ENCODE assay signal across 20 cellular contexts in the genomic region with DNA sequence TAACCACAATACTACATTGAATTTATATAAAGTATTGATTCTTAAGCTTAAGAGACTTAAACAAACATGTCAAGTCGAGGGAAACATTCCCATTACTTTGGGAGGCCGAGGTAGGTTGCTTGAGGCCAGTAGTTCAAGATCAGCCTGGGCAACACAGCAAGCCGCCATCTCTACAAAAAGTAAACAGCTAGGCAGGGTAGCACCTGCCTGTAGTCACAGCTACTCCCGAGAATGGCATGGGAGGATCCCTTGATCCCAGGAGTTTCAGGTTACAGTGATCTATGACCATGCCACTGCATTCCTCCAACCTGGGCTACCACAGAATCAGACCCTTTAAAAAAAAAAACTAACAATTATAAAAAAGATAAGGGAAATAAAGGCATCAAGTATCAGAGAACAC. TPM values are rescaled to one million over a fixed set of nuclear protein-coding genes. Genes with fewer than 3 reads are reported as not detected.
DNase-seq lines count a peak whose midpoint lies in the region; ATAC-seq and TF ChIP-seq lines count a peak whose summit lies in the region.
"Had no signal": no experiment of that assay in that cellular context is flagged by ENCODE, and none has a peak within 500 bp of the region (broad histone marks: within the 10 kb centered on the region; RNA-seq: fewer than 3 reads in every experiment).

No MANE protein-coding gene starts in this region.

- H3K4me2 ChIP-seq in GM23338 (no peak overlapping the region), smooth muscle cell (no peak overlapping the region)

- H3K9me3 ChIP-seq in CD8-positive, alpha-beta memory T cell (ENCODE audit: low read length) = no peaks in the 10 kb centered on the region
- peaks cover under 1% of the 10 kb centered on the region for H3K9me3 ChIP-seq in smooth muscle cell (replicated peaks; ENCODE audit: low read depth)
- H3K9me3 ChIP-seq: sigmoid colon, upper lobe of right lung had no signal

- H3K4me3 ChIP-seq in GM23338 (no peak overlapping the region), smooth muscle cell (no peak overlapping the region)
- H3K4me3 ChIP-seq in CD8-positive, alpha-beta memory T cell (ENCODE audit: low read length) = no peak overlapping the region
- H3K4me3 ChIP-seq: sigmoid colon, upper lobe of right lung had no signal

- no peaks in the 10 kb centered on the region for H3K36me3 ChIP-seq in GM23338 (ENCODE audit: insufficient read depth)
- peaks cover 3% of the 10 kb centered on the region for H3K36me3 ChIP-seq in CD8-positive, alpha-beta memory T cell (ENCODE audit: insufficient read depth, low read length)
- H3K36me3 ChIP-seq in smooth muscle cell (ENCODE audit: low read depth) = no peaks in the 10 kb centered on the region
- H3K36me3 ChIP-seq: upper lobe of right lung had no signal

- peaks cover 12% of the 10 kb centered on the region; the same call in 2 of the 3 replicates for H3K4me1 Mint-ChIP-seq in GM23338
- no peaks in the 10 kb centered on the region for H3K4me1 Mint-ChIP-seq in CD8-positive, alpha-beta memory T cell

- H3K4me1 ChIP-seq in GM23338 (ENCODE audit: insufficient read depth) (no peaks in the 10 kb centered on the region), smooth muscle cell (ENCODE audit: low read depth) (no peaks in the 10 kb centered on the region)
- H3K4me1 ChIP-seq in CD8-positive, alpha-beta memory T cell (ENCODE audit: insufficient read depth, low read length) = no peaks in the 10 kb centered on the region

- no peak overlapping the region for H3K9ac ChIP-seq in smooth muscle cell (ENCODE audit: low read depth)

- DNase-seq in GM23338 (ENCODE audit: low spot score) (peak; percentile 82), SHP77 (lab: John Stamatoyannopoulos, UW) (peak; percentile 41 to 44), left colon (no peak), smooth muscle cell (lab: John Stamatoyannopoulos, UW; ENCODE audit: unreplicated experiment) (no peak), SIG-M5 (lab: John Stamatoyannopoulos, UW) (no peak)
- DNase-seq in CD8-positive, alpha-beta memory T cell = no peak
- DNase-seq: activated CD4-positive, alpha-beta T cell treated with anti-CD3 and anti-CD28 coated beads for 1 hour; activated naive CD4-positive, alpha-beta T cell treated with Interleukin-2 at 50 U/mL for 16 hours; activated T-cell treated with anti-CD3 and anti-CD28 coated beads, Interleukin-2, amount 50 U/mL, for 48 hours; amygdala; GF-D8; left ventricle myocardium superior; NCI-H1092 treated with DMSO at 0.1 percent for 48 hours; NCI-H82; sigmoid colon; upper lobe of right lung had no signal

- intact Hi-C loops in left colon (cut with DNase I, micrococcal nuclease) = no loop called here

- H2AFZ ChIP-seq in GM23338 (no peak overlapping the region), smooth muscle cell (ENCODE audit: low read depth) (no peak overlapping the region)

- H3K27me3 Mint-ChIP-seq in GM23338 (ENCODE audit: insufficient read depth, low read depth, poor library complexity) = no peaks in the 10 kb centered on the region
- H3K27me3 Mint-ChIP-seq in CD8-positive, alpha-beta memory T cell = no peaks in the 10 kb centered on the region

- H4K20me1 ChIP-seq in GM23338 (replicated peaks; ENCODE audit: insufficient read depth) (peaks cover 8% of the 10 kb centered on the region; the same call in 1 of the 2 replicates), smooth muscle cell (ENCODE audit: low read depth) (peaks cover 73% of the 10 kb centered on the region)

- POLR2A ChIA-PET in CD8-positive, alpha-beta memory T cell (lab: Charles Lee) = no interaction called here

- H3K27ac ChIP-seq in 22Rv1 (peak overlapping the region; percentile 7), GM23338 (ENCODE audit: low read depth) (0 out of 2 replicates have a peak overlapping the region, but pooled peaks have one; percentile 73), smooth muscle cell (ENCODE audit: low read depth) (no peak overlapping the region)
- H3K27ac ChIP-seq in CD8-positive, alpha-beta memory T cell (ENCODE audit: low read depth, low read length) = no peak overlapping the region
- H3K27ac ChIP-seq: C4-2B, sigmoid colon, upper lobe of right lung had no signal

- ATAC-seq in GM23338 (peak; percentile 96), left colon (peak; percentile 63), HG02571 (IDR thresholded peaks at IDR 0.05; ENCODE audit: unreplicated experiment) (no peak)
- ATAC-seq: left ventricle myocardium superior, Right ventricle myocardium inferior, upper lobe of right lung had no signal

- H3K36me3 Mint-ChIP-seq in GM23338 (ENCODE audit: low read depth) = peaks cover 12% of the 10 kb centered on the region; the same call in 2 of the 3 replicates
- peaks cover 4 to 27% (median 9%) of the 10 kb centered on the region in 3 donors for H3K36me3 Mint-ChIP-seq in CD8-positive, alpha-beta memory T cell

- CTCF ChIA-PET in CD8-positive, alpha-beta memory T cell (lab: Charles Lee) = interaction anchor here (1.2 kb wide), 1 partner anchor 12 kb away, joined by 3 read pairs; no protein-coding TSS in a partner anchor

- no peaks in the 10 kb centered on the region for H3F3A ChIP-seq in GM23338 (replicated peaks; ENCODE audit: low read depth)
- no peaks in the 10 kb centered on the region for H3F3A ChIP-seq in smooth muscle cell (ENCODE audit: low read depth)

- no peaks in the 10 kb centered on the region for H3K9me2 ChIP-seq in GM23338 (ENCODE audit: insufficient read depth)

- 87% methylated on average over 4 of the region's 4 CpGs for WGBS in smooth muscle cell (ENCODE audit: low lambda C conversion rate)

- no peaks in the 10 kb centered on the region for H3K9me3 Mint-ChIP-seq in GM23338
- H3K9me3 Mint-ChIP-seq in CD8-positive, alpha-beta memory T cell = no peaks in the 10 kb centered on the region

- no peak overlapping the region for H3K27ac Mint-ChIP-seq in GM23338
- H3K27ac Mint-ChIP-seq in CD8-positive, alpha-beta memory T cell = no peak overlapping the region

- H3K79me2 ChIP-seq in GM23338 (replicated peaks; ENCODE audit: insufficient read depth) (peaks cover 44% of the 10 kb centered on the region), smooth muscle cell (ENCODE audit: low read depth) (peaks cover 40% of the 10 kb centered on the region)

- TF ChIP-seq CTCF in 22Rv1 (IDR thresholded peaks at IDR 0.05) = no peak
- no peak for TF ChIP-seq CTCF in GM23338 (conservative IDR thresholded peaks at IDR 0.05; ENCODE audit: low read depth in 2 of 2)
- no peak for TF ChIP-seq CTCF in smooth muscle cell (IDR thresholded peaks at IDR 0.05; ENCODE audit: borderline replicate concordance, insufficient read depth, poor library complexity, severe bottlenecking)

- H3K27me3 ChIP-seq in GM23338 (ENCODE audit: insufficient read depth) (no peaks in the 10 kb centered on the region), smooth muscle cell (ENCODE audit: low read depth) (no peaks in the 10 kb centered on the region)
- no peaks in the 10 kb centered on the region for H3K27me3 ChIP-seq in CD8-positive, alpha-beta memory T cell (ENCODE audit: insufficient read depth, low read length, poor library complexity, severe bottlenecking)
- H3K27me3 ChIP-seq: sigmoid colon, upper lobe of right lung had no signal

- no peak overlapping the region for H3K4me3 Mint-ChIP-seq in GM23338
- H3K4me3 Mint-ChIP-seq in CD8-positive, alpha-beta memory T cell = no peak overlapping the region

TF ChIP-seq in GM23338, 12 proteins besides CTCF, POLR2A, EP300 and RAD21 (continues in another document):
- TF ChIP-seq, protein P1, sequence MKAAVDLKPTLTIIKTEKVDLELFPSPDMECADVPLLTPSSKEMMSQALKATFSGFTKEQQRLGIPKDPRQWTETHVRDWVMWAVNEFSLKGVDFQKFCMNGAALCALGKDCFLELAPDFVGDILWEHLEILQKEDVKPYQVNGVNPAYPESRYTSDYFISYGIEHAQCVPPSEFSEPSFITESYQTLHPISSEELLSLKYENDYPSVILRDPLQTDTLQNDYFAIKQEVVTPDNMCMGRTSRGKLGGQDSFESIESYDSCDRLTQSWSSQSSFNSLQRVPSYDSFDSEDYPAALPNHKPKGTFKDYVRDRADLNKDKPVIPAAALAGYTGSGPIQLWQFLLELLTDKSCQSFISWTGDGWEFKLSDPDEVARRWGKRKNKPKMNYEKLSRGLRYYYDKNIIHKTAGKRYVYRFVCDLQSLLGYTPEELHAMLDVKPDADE (IDR thresholded peaks at IDR 0.05) = no peak
- TF ChIP-seq STAT1 (IDR thresholded peaks at IDR 0.05; ENCODE audit: unreplicated experiment) = no peak
- no peak for TF ChIP-seq EZH2phosphoT487 (IDR thresholded peaks at IDR 0.05; ENCODE audit: unreplicated experiment)
- TF ChIP-seq ZNF114 (CRISPR knock-in tag; IDR thresholded peaks at IDR 0.05) = no peak
- TF ChIP-seq EZH2 (IDR thresholded peaks at IDR 0.05; ENCODE audit: low read depth, unreplicated experiment) = no peak

RNA-seq across cellular contexts. Expression of a gene that starts 50.4 kb away (rescaled TPM):
- total RNA-seq in GM23338 (2014; rRNA removed; shearing (Covaris generic)) = 63.4 and 68.1 TPM in 2 replicates
- polyA plus RNA-seq in GM23338 (2016; fragmentation: Nextera tagmentation; extraction: Ambion mirVana) = 36.5 and 37.9 TPM in 2 replicates
- 10 to 100 TPM; 75.1 to 80.0 TPM for total RNA-seq in left colon
- total RNA-seq in CD8-positive, alpha-beta memory T cell = 10 to 100 TPM; 46.8 to 51.3 TPM
- 13.0 TPM for polyA plus RNA-seq in CD8-positive, alpha-beta memory T cell
- 49.5 and 56.2 TPM in 2 replicates for total RNA-seq in smooth muscle cell
- 26.1 and 31.5 TPM in 2 replicates for polyA plus RNA-seq in smooth muscle cell

Comparison
In these comparisons a context has a peak if more than half of its experiments do, and no peak if none do; other contexts are left out.
1. H3K27ac ChIP-seq: peak in 22Rv1 (single experiment) and GM23338 (single experiment); none in CD8-positive, alpha-beta memory T cell (single experiment) and smooth muscle cell (single experiment).
2. DNase-seq: peak in GM23338 (single experiment) and SHP77 (2 of 2); none in left colon (0 of 2), CD8-positive, alpha-beta memory T cell (0 of 5), smooth muscle cell (single experiment) and SIG-M5 (single experiment).